8 cellular contexts compared by ENCODE assay signal in the genomic region with DNA sequence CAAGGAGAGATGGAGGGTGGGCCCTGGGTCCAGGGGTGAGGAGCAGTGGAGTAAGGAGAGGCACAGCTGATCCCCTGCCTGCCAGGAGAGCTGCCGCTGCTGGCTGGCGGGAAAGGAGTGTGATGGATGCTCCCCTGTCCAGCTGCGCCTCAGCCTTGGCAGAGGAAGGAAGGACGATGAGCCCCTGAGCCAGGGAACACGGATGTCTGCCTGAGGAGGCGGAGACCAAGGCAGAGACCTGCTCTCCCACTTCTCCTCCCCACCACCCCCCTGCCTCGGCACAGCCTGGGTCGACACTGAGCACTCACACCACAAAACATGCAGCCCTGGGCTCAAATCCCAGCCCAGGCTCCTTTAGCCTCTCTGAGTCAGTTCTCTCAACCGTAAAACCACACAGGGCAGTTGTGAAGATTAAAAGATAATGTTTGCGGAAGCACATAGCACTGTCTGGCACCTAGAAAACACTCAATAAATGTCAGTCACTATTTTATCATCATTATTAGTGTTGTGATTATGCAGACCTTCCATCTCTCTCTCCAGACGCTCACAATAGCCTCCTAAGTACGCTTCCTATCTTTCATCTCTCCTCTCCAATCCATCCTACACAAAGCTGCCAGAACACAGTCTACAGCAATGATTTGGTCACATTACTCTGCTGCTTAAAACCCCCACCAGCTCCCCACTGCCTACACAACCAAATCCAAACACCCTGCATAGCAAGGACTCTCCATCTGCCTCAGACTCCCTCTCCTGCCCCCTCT. TPM values are rescaled to one million over a fixed set of nuclear protein-coding genes. Genes with fewer than 3 reads are reported as not detected.
DNase-seq lines count a peak whose midpoint lies in the region; ATAC-seq and TF ChIP-seq lines count a peak whose summit lies in the region.

No MANE protein-coding gene starts in this region.

- H3K27me3 ChIP-seq in cardiac muscle cell (no peaks in the 10 kb centered on the region), prostate gland (replicated peaks; ENCODE audit: insufficient read depth) (no peaks in the 10 kb centered on the region)

- H3K4me1 ChIP-seq in cardiac muscle cell (ENCODE audit: low read depth) (peaks cover 24% of the 10 kb centered on the region), prostate gland (replicated peaks) (peaks cover 12% of the 10 kb centered on the region)

- H3K36me3 ChIP-seq in cardiac muscle cell = no peaks in the 10 kb centered on the region
- no peaks in the 10 kb centered on the region for H3K36me3 ChIP-seq in prostate gland

- H3K4me3 ChIP-seq in cardiac muscle cell (no peak overlapping the region), prostate gland (no peak overlapping the region)

- WGBS in prostate gland = 10% methylated on average over 12 of the region's 12 CpGs

- H3K9me3 ChIP-seq in cardiac muscle cell (ENCODE audit: low read depth) (no peaks in the 10 kb centered on the region), prostate gland (no peaks in the 10 kb centered on the region)

- H3K27ac ChIP-seq in cardiac muscle cell (peak overlapping the region; percentile 36), prostate gland (peak overlapping the region in 1 of 2 donors; percentile 19)

- peaks cover 4% of the 10 kb centered on the region for H3K36me3 Mint-ChIP-seq in endothelial cell (ENCODE audit: low read depth, unreplicated experiment)

- ATAC-seq in HG03159 (IDR thresholded peaks at IDR 0.05; ENCODE audit: unreplicated experiment) = peak; percentile 66

- no peak for TF ChIP-seq POLR2A in prostate gland (IDR thresholded peaks at IDR 0.05)

- H3K4me1 Mint-ChIP-seq in endothelial cell (ENCODE audit: unreplicated experiment) = peaks cover 14% of the 10 kb centered on the region

- H3K27me3 Mint-ChIP-seq in endothelial cell (ENCODE audit: unreplicated experiment) = peaks cover 6% of the 10 kb centered on the region

- H3K27ac Mint-ChIP-seq in endothelial cell (ENCODE audit: unreplicated experiment) = peak overlapping the region; percentile 58

- H3K4me3 Mint-ChIP-seq in endothelial cell (ENCODE audit: unreplicated experiment) = no peak overlapping the region

- H3K9me3 Mint-ChIP-seq in endothelial cell (ENCODE audit: unreplicated experiment) = no peaks in the 10 kb centered on the region

- TF ChIP-seq CTCF in cardiac muscle cell (IDR thresholded peaks at IDR 0.05; ENCODE audit: low read depth, low read length) (no peak), endothelial cell (IDR thresholded peaks at IDR 0.05; ENCODE audit: unreplicated experiment) (no peak), prostate gland (IDR thresholded peaks at IDR 0.05) (no peak)

- intact Hi-C loops in cardiac septum (cut with DNase I) (loop anchor here (5.0 kb wide), 1 partner anchor 52 kb away; the partner anchor contains the start of gene SEMA5B), prostate gland (cut with DNase I) (no loop called here)

- peak; percentile 9 to 53 for DNase-seq in cardiac muscle cell (ENCODE audit: low read depth in 1 of 2, low spot score in 1 of 2)
- no peak for DNase-seq in cardiac septum (ENCODE audit: low spot score)
- DNase-seq in OCI-M1 (lab: John Stamatoyannopoulos, UW) = peak; percentile 3
- no peak for DNase-seq in endothelial cell (ENCODE audit: low spot score)
- DNase-seq in prostate gland (ENCODE audit: low spot score) = peak; percentile 80
- no peak for DNase-seq in occipital lobe (lab: John Stamatoyannopoulos, UW)
- DNase-seq in NCI-H146 (lab: John Stamatoyannopoulos, UW) = no peak

RNA-seq across cellular contexts. Expression of gene SEMA5B, which starts 52.2 kb away (rescaled TPM):
- 2.3 and 3.5 TPM in 2 replicates for total RNA-seq in cardiac muscle cell
- 3.0 and 4.4 TPM in 2 replicates for polyA plus RNA-seq in cardiac muscle cell
- total RNA-seq in cardiac septum = 21.1 TPM
- 1.1 TPM for total RNA-seq in endothelial cell (ENCODE audit: unreplicated experiment)
- 1 to 10 TPM in 1 of 2 donors, under 1 TPM in 1; 0.09 to 2.9 TPM for total RNA-seq in prostate gland
- total RNA-seq in occipital lobe = 9.8 TPM

Comparison
In these comparisons a context has a peak if more than half of its experiments do, and no peak if none do; other contexts are left out.
1. DNase-seq: peak in cardiac muscle cell (2 of 2), OCI-M1 (single experiment) and prostate gland (single experiment); none in cardiac septum (single experiment), endothelial cell (single experiment), occipital lobe (single experiment) and NCI-H146 (single experiment).